In the genomic region with DNA sequence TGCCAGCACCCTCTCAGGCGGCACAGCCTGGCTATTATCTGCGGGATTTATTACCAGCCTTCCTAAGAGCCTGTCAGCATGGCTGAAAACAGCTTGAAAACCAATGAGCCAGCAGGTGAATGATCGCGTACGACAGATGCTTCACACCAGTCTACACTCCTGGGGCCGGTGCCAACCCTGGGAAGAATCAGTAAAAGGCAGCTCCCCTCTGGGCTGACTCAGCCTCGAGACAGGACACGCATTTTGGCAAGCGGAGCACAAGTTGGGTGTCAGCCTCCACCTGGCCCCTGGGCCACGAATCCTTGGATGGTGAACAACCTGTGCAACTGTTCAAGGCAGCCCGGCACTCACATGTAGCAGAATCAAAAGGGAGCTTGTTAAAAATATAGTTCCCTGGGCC, we compare ENCODE assay signal across 2 cellular contexts.
TF ChIP-seq lines count a peak whose summit lies in the region.

No MANE protein-coding gene starts in this region.

TF ChIP-seq in A549, 52 proteins besides CTCF, POLR2A, EP300 and RAD21 (continued from another document):
- TF ChIP-seq MAZ (IDR thresholded peaks at IDR 0.05; ENCODE audit: borderline replicate concordance, low read depth, low read length) (no peak), RFX5 (IDR thresholded peaks at IDR 0.05) (no peak)

TF ChIP-seq in Ishikawa, 13 proteins besides CTCF, POLR2A, EP300 and RAD21 (continued from another document):
- TF ChIP-seq, protein P1, sequence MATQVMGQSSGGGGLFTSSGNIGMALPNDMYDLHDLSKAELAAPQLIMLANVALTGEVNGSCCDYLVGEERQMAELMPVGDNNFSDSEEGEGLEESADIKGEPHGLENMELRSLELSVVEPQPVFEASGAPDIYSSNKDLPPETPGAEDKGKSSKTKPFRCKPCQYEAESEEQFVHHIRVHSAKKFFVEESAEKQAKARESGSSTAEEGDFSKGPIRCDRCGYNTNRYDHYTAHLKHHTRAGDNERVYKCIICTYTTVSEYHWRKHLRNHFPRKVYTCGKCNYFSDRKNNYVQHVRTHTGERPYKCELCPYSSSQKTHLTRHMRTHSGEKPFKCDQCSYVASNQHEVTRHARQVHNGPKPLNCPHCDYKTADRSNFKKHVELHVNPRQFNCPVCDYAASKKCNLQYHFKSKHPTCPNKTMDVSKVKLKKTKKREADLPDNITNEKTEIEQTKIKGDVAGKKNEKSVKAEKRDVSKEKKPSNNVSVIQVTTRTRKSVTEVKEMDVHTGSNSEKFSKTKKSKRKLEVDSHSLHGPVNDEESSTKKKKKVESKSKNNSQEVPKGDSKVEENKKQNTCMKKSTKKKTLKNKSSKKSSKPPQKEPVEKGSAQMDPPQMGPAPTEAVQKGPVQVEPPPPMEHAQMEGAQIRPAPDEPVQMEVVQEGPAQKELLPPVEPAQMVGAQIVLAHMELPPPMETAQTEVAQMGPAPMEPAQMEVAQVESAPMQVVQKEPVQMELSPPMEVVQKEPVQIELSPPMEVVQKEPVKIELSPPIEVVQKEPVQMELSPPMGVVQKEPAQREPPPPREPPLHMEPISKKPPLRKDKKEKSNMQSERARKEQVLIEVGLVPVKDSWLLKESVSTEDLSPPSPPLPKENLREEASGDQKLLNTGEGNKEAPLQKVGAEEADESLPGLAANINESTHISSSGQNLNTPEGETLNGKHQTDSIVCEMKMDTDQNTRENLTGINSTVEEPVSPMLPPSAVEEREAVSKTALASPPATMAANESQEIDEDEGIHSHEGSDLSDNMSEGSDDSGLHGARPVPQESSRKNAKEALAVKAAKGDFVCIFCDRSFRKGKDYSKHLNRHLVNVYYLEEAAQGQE (IDR thresholded peaks at IDR 0.05; ENCODE audit: low read depth), result no peak
- TF ChIP-seq TCF12 (IDR thresholded peaks at IDR 0.05; ENCODE audit: low read depth) (no peak), NFIC (IDR thresholded peaks at IDR 0.05) (peak; percentile 28; the same call in 1 of the 2 replicates)
TF ChIP-seq in Ishikawa: peak in this region for 1.
